ENCODE assay signal across 1 cellular context in the genomic region with DNA sequence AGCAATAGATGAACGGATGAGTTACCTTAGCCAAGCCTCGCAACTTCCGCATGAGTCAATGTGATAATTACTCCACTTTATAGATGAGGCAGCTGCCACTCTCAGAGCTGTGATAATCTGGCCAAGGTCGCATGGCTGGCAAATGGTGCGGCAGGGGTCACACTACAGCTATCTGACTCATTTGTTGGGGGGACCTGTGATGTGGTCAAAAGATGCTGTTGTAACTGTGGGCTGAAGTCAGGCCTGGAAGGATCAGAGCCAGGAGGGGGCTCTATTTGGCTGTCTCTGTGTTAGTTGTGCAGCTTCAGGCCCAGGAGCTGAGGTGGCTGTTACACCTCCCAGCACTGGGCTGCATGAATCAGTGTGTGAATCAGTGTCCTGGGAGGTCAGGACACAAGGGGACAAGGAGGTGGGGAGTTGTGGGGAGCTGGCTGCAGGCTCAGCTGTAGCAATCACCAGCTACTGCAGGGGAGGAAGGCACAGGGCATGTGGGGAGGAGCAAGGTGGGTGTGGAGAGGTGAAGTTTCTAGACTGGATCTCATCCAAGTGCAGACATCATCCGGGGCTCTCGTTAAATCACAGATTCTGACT.
TF ChIP-seq lines count a peak whose summit lies in the region.

No MANE protein-coding gene starts in this region.

TF ChIP-seq in HepG2, 621 proteins besides CTCF, POLR2A, EP300 and RAD21:
- TF ChIP-seq STAG1 (CRISPR knock-in tag; IDR thresholded peaks at IDR 0.05) = peak; percentile 54
- TF ChIP-seq HDAC1 (CRISPR knock-in tag; IDR thresholded peaks at IDR 0.05) = no peak
